Comparison of ENCODE assay signal across 26 cellular contexts in the genomic region with DNA sequence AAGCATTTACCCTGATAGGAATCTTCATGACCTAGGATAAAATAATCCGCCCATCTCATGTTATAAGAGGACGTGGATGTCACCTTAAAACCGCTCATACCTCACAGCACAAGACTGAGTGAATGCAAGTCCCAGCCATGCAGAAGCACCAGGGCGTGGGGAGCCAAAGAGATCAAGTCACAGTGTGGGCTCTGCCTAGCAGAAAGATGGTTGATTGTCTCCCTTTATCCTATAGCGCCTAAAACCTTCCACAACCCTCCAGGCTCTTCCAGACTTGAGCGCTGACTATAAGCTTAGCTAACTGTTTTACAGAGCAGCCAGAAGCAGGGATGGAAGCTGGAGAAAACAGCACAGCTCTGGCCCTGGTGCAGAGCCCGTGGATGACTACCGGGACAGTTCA. TPM values are rescaled to one million over a fixed set of nuclear protein-coding genes. Genes with fewer than 3 reads are reported as not detected.
DNase-seq lines count a peak whose midpoint lies in the region; ATAC-seq, FAIRE-seq and TF ChIP-seq lines count a peak whose summit lies in the region.
"Had no signal": no experiment of that assay in that cellular context is flagged by ENCODE, and none has a peak within 500 bp of the region (broad histone marks: within the 10 kb centered on the region; RNA-seq: fewer than 3 reads in every experiment).

No MANE protein-coding gene starts in this region.

- in situ Hi-C loops in HepG2 (cut with HindIII; ENCODE audit: extremely low pct_ligation_motif_present, low pct_unique_long_range_greater_than_20kb) = loop anchor here (10.0 kb wide), 1 partner anchor 327 kb away; no protein-coding TSS in a partner anchor

- WGBS in HepG2 (ENCODE audit: low lambda C conversion rate) = 29% methylated on average over 8 of the region's 8 CpGs
- 73% methylated on average over 6 of the region's 8 CpGs for WGBS in right lobe of liver (ENCODE audit: insufficient coverage, low coverage, low lambda C conversion rate, missing lambda C conversion rate)

- FAIRE-seq in HepG2 (lab: Jason Lieb, UNC) = no peak
- FAIRE-seq: endothelial cell of umbilical vein, TTC549 had no signal

- H3K27me3 ChIP-seq in HepG2 (ENCODE audit: control insufficient read depth in 1 of 2, insufficient read depth in 2 of 2, low read length in 2 of 2) (peaks cover 0 to 26% of the 10 kb centered on the region in 2 experiments; a peak in 3 of 5 replicates), right lobe of liver (no peaks in the 10 kb centered on the region)

- H3K27me3 Mint-ChIP-seq in WTC11 (ENCODE audit: low read depth) = 0 out of 2 replicates have a peak, but pooled peaks cover 2% of the 10 kb centered on the region
- H3K27me3 Mint-ChIP-seq in memory B cell = no peaks in the 10 kb centered on the region

- BruUV-seq in HepG2 (replicated peaks; lab: Mats Ljungman, UMichigan) = no TSS peak

- H3K79me2 ChIP-seq in HepG2 (ENCODE audit: insufficient read depth, low read length) = no peaks in the 10 kb centered on the region

- CTCF ChIA-PET in HepG2 (lab: Yijun Ruan, JAX; ENCODE audit: low intra/inter-chr PET ratio, low total read pairs) = no interaction called here
- CTCF ChIA-PET in WTC11 (lab: Charles Lee) = interaction anchor here (0.7 to 1.6 kb wide), 3 partner anchors 146 to 329 kb away, joined by 3 to 6 read pairs (median 3); no protein-coding TSS in a partner anchor

- H3K4me3 ChIP-seq in HepG2 (replicated peaks in 1 of 3; ENCODE audit: insufficient read depth in 1 of 3, low read depth in 2 of 3, low read length in 3 of 3) (no peak overlapping the region), right lobe of liver (no peak overlapping the region)
- H3K4me3 ChIP-seq: gastroesophageal sphincter had no signal

- ATAC-seq in HepG2 = peak; percentile 21
- ATAC-seq in right lobe of liver = no peak
- no peak; the same call in 1 of the 2 replicates for ATAC-seq in WTC11
- no peak for ATAC-seq in memory B cell (ENCODE audit: low read depth)
- ATAC-seq in activated CD4-positive, CD25-positive, alpha-beta regulatory T cell treated with anti-CD3 and anti-CD28 coated beads, Interleukin-2, amount 50 U/mL, for 24 hours = no peak
- ATAC-seq: gastroesophageal sphincter had no signal

- H3K9ac ChIP-seq in HepG2 (ENCODE audit: insufficient read depth, low read depth, low read length) = no peak overlapping the region

- H3K4me2 ChIP-seq in HepG2 (ENCODE audit: low read depth, low read length) = no peak overlapping the region

- H3K36me3 ChIP-seq in HepG2 (replicated peaks in 1 of 2; ENCODE audit: control insufficient read depth in 1 of 2, insufficient read depth in 2 of 2, low read length in 2 of 2) (no peaks in the 10 kb centered on the region), right lobe of liver (no peaks in the 10 kb centered on the region)
- H3K36me3 ChIP-seq: brain microvascular endothelial cell, gastroesophageal sphincter had no signal

- H3K4me1 Mint-ChIP-seq in WTC11 (peaks cover 29% of the 10 kb centered on the region), memory B cell (peaks cover 27% of the 10 kb centered on the region)

- intact Hi-C loops in HepG2 (cut with micrococcal nuclease; ENCODE audit: unreplicated experiment) = loop anchor here (10.0 kb wide), 2 partner anchors 97 to 327 kb away; no protein-coding TSS in a partner anchor
- intact Hi-C loops in right lobe of liver (cut with DNase I) = no loop called here

- H3K4me1 ChIP-seq in HepG2 (ENCODE audit: insufficient read depth, low read length) = peaks cover 17% of the 10 kb centered on the region
- no peaks in the 10 kb centered on the region for H3K4me1 ChIP-seq in right lobe of liver

- POLR2A ChIA-PET in HepG2 (lab: Yijun Ruan, JAX) (no interaction called here), WTC11 (lab: Charles Lee) (no interaction called here)

- no peak overlapping the region for H2AFZ ChIP-seq in HepG2 (ENCODE audit: low read length)

- TF ChIP-seq EP300 in HepG2 (IDR thresholded peaks at IDR 0.05; ENCODE audit: low read depth in 2 of 2, low read length in 2 of 2) (no peak), HepG2 (CRISPR knock-in tag; IDR thresholded peaks at IDR 0.05; ENCODE audit: borderline replicate concordance) (no peak)

- no peaks in the 10 kb centered on the region for H4K20me1 ChIP-seq in HepG2 (ENCODE audit: insufficient read depth, low read length)

- no peaks in the 10 kb centered on the region for H3K36me3 Mint-ChIP-seq in WTC11
- peaks cover 2% of the 10 kb centered on the region for H3K36me3 Mint-ChIP-seq in memory B cell

- TF ChIP-seq POLR2A in HepG2 (IDR thresholded peaks at IDR 0.05; ENCODE audit: insufficient read depth in 1 of 2, low read depth in 2 of 2, low read length in 2 of 2) = no peak
- TF ChIP-seq POLR2A in right lobe of liver (IDR thresholded peaks at IDR 0.05) = no peak

- H3K27ac ChIP-seq in HepG2 (ENCODE audit: extremely low read length, insufficient read depth, low read length) (no peak overlapping the region), right lobe of liver (no peak overlapping the region)
- H3K27ac ChIP-seq: brain microvascular endothelial cell, gastroesophageal sphincter, RWPE1 had no signal

- H3K9me3 ChIP-seq in HepG2 (ENCODE audit: low read length) (no peaks in the 10 kb centered on the region), right lobe of liver (no peaks in the 10 kb centered on the region)
- H3K9me3 ChIP-seq: Caco-2, gastroesophageal sphincter had no signal

- no peak for TF ChIP-seq RAD21 in HepG2 (CRISPR knock-in tag; IDR thresholded peaks at IDR 0.05)

- DNase-seq in HepG2 (ENCODE audit: low spot score) = no peak
- DNase-seq in right lobe of liver = no peak
- DNase-seq in WTC11 (ENCODE audit: low spot score) = no peak
- no peak for DNase-seq in memory B cell (ENCODE audit: low spot score in 2 of 2)
- no peak for DNase-seq in nucleus accumbens (lab: John Stamatoyannopoulos, UW)
- DNase-seq in NCI-H446 treated with DMSO at 0.1 percent for 48 hours (lab: John Stamatoyannopoulos, UW) = no peak
- DNase-seq: activated CD4-positive, alpha-beta T cell treated with anti-CD3 and anti-CD28 coated beads for 1 hour; activated CD8-positive, alpha-beta memory T cell treated with anti-CD3 and anti-CD28 coated beads for 24 hours; activated naive CD4-positive, alpha-beta T cell treated with Interleukin-2 at 50 U/mL for 16 hours; amniotic stem cell; brain microvascular endothelial cell; C1 segment of cervical spinal cord; Caco-2; DMS79 treated with DMSO at 0.1 percent for 48 hours; GF-D8; NCI-H1092; NCI-H1694 treated with DMSO at 0.1 percent for 48 hours; NCI-H526; T-helper 1 cell; trophoblast cell had no signal

- H3K4me3 Mint-ChIP-seq in WTC11 = no peak overlapping the region
- H3K4me3 Mint-ChIP-seq in memory B cell = peak overlapping the region; percentile 71

- H3K27ac Mint-ChIP-seq in WTC11 = 0 out of 2 replicates have a peak overlapping the region, but pooled peaks have one; percentile 46
- peak overlapping the region; percentile 87 for H3K27ac Mint-ChIP-seq in memory B cell
- H3K27ac Mint-ChIP-seq: IgD-negative memory B cell had no signal

- no peak for TF ChIP-seq CTCF in HepG2 (CRISPR knock-in tag; IDR thresholded peaks at IDR 0.05)
- TF ChIP-seq CTCF in right lobe of liver (IDR thresholded peaks at IDR 0.05) = no peak
- TF ChIP-seq CTCF in WTC11 (IDR thresholded peaks at IDR 0.05) = no peak

- H3K9me3 Mint-ChIP-seq in WTC11 = no peaks in the 10 kb centered on the region
- H3K9me3 Mint-ChIP-seq in memory B cell = no peaks in the 10 kb centered on the region
- H3K9me3 Mint-ChIP-seq: IgD-negative memory B cell had no signal

TF ChIP-seq in HepG2, 621 proteins besides CTCF, POLR2A, EP300 and RAD21:
- TF ChIP-seq ZBTB7A (CRISPR knock-in tag; IDR thresholded peaks at IDR 0.05) (no peak), LCORL (IDR thresholded peaks at IDR 0.05) (no peak), LCORL (CRISPR knock-in tag; IDR thresholded peaks at IDR 0.05) (no peak), CBX1 (IDR thresholded peaks at IDR 0.05; ENCODE audit: low read depth) (no peak)

TF ChIP-seq in WTC11, 78 proteins besides CTCF, POLR2A, EP300 and RAD21:
- TF ChIP-seq, protein P1, sequence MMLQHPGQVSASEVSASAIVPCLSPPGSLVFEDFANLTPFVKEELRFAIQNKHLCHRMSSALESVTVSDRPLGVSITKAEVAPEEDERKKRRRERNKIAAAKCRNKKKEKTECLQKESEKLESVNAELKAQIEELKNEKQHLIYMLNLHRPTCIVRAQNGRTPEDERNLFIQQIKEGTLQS (CRISPR knock-in tag; conservative IDR thresholded peaks at IDR 0.05) = no peak
- TF ChIP-seq FOXK1 (CRISPR knock-in tag; IDR thresholded peaks at IDR 0.05) (no peak), MYBL2 (CRISPR knock-in tag; IDR thresholded peaks at IDR 0.05) (no peak)

RNA-seq across cellular contexts. Expression of gene ANKRD10, which starts 6.8 kb away (rescaled TPM):
- 59.6 and 108 TPM in 2 replicates for total RNA-seq in HepG2 (2016; rRNA removed; fragmentation: Illumina TruSeq; extraction: Trizol)
- total RNA-seq in HepG2 (2016; cell fraction: cytosol; rRNA removed; fragmentation: Illumina TruSeq; extraction: Trizol; ENCODE audit: low read depth) = 10.2 and 11.9 TPM in 2 replicates
- 59.3 and 98.0 TPM in 2 replicates for total RNA-seq in HepG2 (2016; cell fraction: insoluble cytoplasmic fraction; rRNA removed; fragmentation: Illumina TruSeq; extraction: Trizol)
- 24.2 and 38.1 TPM in 2 replicates for total RNA-seq in HepG2 (2016; cell fraction: membrane; rRNA removed; fragmentation: Illumina TruSeq; extraction: Trizol)
- total RNA-seq in HepG2 (2016; cell fraction: nucleus; rRNA removed; fragmentation: Illumina TruSeq; extraction: Trizol) = 241 and 262 TPM in 2 replicates
- 102 and 115 TPM in 2 replicates for polyA plus RNA-seq in HepG2 (2011; rRNA removed)
- polyA plus RNA-seq in HepG2 (2011; cell fraction: cytosol; rRNA removed) = 39.3 and 39.6 TPM in 2 replicates
- 243 and 276 TPM in 2 replicates for polyA plus RNA-seq in HepG2 (2011; cell fraction: nucleus; rRNA removed)
- 63.9 and 67.7 TPM in 2 replicates for polyA plus RNA-seq in HepG2 (2012)
- polyA plus RNA-seq in HepG2 (2016; cell fraction: cytosol; fragmentation: Illumina TruSeq; extraction: Trizol; ENCODE audit: low read depth) = 5.5 and 5.7 TPM in 2 replicates
- 41.1 and 41.5 TPM in 2 replicates for polyA plus RNA-seq in HepG2 (2016; cell fraction: insoluble cytoplasmic fraction; fragmentation: Illumina TruSeq; extraction: Trizol; ENCODE audit: low read depth)
- 14.4 and 23.2 TPM in 2 replicates for polyA plus RNA-seq in HepG2 (2016; cell fraction: membrane; fragmentation: Illumina TruSeq; extraction: Trizol; ENCODE audit: low read depth)
- polyA plus RNA-seq in HepG2 (2016; cell fraction: nucleus; fragmentation: Illumina TruSeq; extraction: Trizol; ENCODE audit: insufficient read depth, low read depth) = 283 and 324 TPM in 2 replicates
- 88.1 and 160 TPM in 2 replicates for polyA minus RNA-seq in HepG2 (2011; rRNA and poly(A)+ RNA removed; ENCODE audit: low replicate concordance)
- polyA minus RNA-seq in HepG2 (2011; cell fraction: cytosol; rRNA and poly(A)+ RNA removed) = 46.2 and 49.6 TPM in 2 replicates
- polyA minus RNA-seq in HepG2 (2011; cell fraction: nucleus; rRNA and poly(A)+ RNA removed) = 521 and 529 TPM in 2 replicates
- total RNA-seq in right lobe of liver = 10 to 100 TPM; 40.4 to 56.2 (median 44.3) TPM
- total RNA-seq in WTC11 (2021) = 176 to 219 TPM (median 191 TPM) in 3 replicates
